ENCODE assay signal across 14 cellular contexts in the genomic region with DNA sequence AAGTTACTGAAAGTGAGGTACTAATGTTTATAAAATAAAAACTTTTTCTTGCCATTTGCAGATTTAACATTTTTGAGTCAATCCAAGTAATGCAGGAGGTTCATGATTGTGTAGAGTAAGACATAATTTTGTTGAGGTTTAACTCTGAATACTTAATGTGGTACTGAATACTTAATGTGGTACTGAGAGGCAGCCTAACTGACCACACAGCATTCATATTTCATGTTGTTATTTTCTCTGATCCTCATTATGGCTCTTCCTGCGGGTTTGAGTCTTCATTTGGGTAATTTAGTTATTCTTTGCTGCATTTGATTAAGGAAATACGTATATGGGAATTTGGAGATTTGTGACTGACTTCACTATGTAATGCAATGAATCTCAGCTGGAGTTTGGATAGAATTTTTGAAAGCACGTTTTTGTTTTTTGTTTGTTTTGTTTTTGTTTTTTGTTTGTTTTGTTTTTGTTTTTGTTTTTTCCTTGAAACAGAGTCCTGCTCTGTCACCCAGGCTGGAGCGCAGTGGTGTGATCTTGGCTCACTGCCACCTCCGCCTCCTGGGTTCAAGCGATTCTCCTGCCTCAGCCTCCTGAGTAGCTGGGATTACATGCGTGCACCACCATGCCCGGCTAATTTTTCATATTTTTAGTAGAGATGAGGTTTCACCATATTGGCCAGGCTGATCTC. TPM values are rescaled to one million over a fixed set of nuclear protein-coding genes. Genes with fewer than 3 reads are reported as not detected.
DNase-seq lines count a peak whose midpoint lies in the region; ATAC-seq, FAIRE-seq and TF ChIP-seq lines count a peak whose summit lies in the region.
"Had no signal": no experiment of that assay in that cellular context is flagged by ENCODE, and none has a peak within 500 bp of the region (broad histone marks: within the 10 kb centered on the region; RNA-seq: fewer than 3 reads in every experiment).

No MANE protein-coding gene starts in this region.

- peaks cover 31% of the 10 kb centered on the region for H3K4me1 Mint-ChIP-seq in T-helper 2 cell treated with Interferon-gamma antibody and Interleukin-4, amounts not matched to agents 5 μg/mL and 100 μg/mL, for 36 hours (ENCODE audit: low read depth)

- no peak for TF ChIP-seq POLR2A in A549 (IDR thresholded peaks at IDR 0.05; ENCODE audit: low read length)
- no peak for TF ChIP-seq POLR2A in spleen (IDR thresholded peaks at IDR 0.05)

- WGBS in A549 (ENCODE audit: missing lambda C conversion rate): 81% methylated on average over 8 of the region's 8 CpGs
- 72 to 82% (median 77%) methylated on average over 8 of the region's 8 CpGs for WGBS in spleen, 5 donors
- WGBS in neuronal stem cell (ENCODE audit: extremely low coverage in 2 of 2, insufficient read length in 2 of 2, insufficient replicate concordance in 1 of 2), 2 donors: 100% methylated on average over 2 of the region's 8 CpGs; no CpG with 5 or more reads in 1 of the 2 donors

- H3K27me3 ChIP-seq in GM06990 (replicated peaks; ENCODE audit: control insufficient read depth, insufficient read depth, low read length) (no peaks in the 10 kb centered on the region), iPS-18a (ENCODE audit: control insufficient read depth, insufficient read depth, low read length) (no peaks in the 10 kb centered on the region), spleen (replicated peaks in 1 of 7) (no peaks in the 10 kb centered on the region), neuronal stem cell (ENCODE audit: control insufficient read depth in 3 of 3, insufficient read depth in 3 of 3, low read depth in 1 of 3, low read length in 3 of 3) (no peaks in the 10 kb centered on the region)
- H3K27me3 ChIP-seq: ovary had no signal

- H3K4me1 ChIP-seq in A549: peaks cover 43% of the 10 kb centered on the region
- H3K4me1 ChIP-seq in iPS-18a (ENCODE audit: control insufficient read depth, low read depth, low read length): peaks cover 7% of the 10 kb centered on the region
- H3K4me1 ChIP-seq in spleen: peaks cover 36 to 82% (median 57%) of the 10 kb centered on the region in 6 donors
- peaks cover 11 to 12% of the 10 kb centered on the region in 2 donors for H3K4me1 ChIP-seq in neuronal stem cell (ENCODE audit: control insufficient read depth in 2 of 2, insufficient read depth in 1 of 2, low read depth in 1 of 2, low read length in 2 of 2)

- H3K9me3 Mint-ChIP-seq in T-helper 2 cell treated with Interferon-gamma antibody and Interleukin-4, amounts not matched to agents 5 μg/mL and 100 μg/mL, for 36 hours: no peaks in the 10 kb centered on the region

- H3K79me1 ChIP-seq in neuronal stem cell (ENCODE audit: low read depth, low read length): peaks cover 3% of the 10 kb centered on the region

- peak overlapping the region; percentile 80 for H3K4me3 Mint-ChIP-seq in T-helper 2 cell treated with Interferon-gamma antibody and Interleukin-4, amounts not matched to agents 5 μg/mL and 100 μg/mL, for 36 hours

- DNase-seq in A549 (ENCODE audit: low read depth in 1 of 2, low spot score in 1 of 2) (no peak), GM06990 (ENCODE audit: extremely low read depth, insufficient read length) (no peak), spleen (no peak), neuronal stem cell (ENCODE audit: low spot score) (no peak), SKM-1 treated with dmso at 0.1 percent for 144 hours (lab: John Stamatoyannopoulos, UW; ENCODE audit: unreplicated experiment) (no peak), midbrain (lab: John Stamatoyannopoulos, UW) (no peak)
- DNase-seq in T-helper 2 cell treated with Interferon-gamma antibody and Interleukin-4, amounts not matched to agents 5 μg/mL and 100 μg/mL, for 36 hours (ENCODE audit: low spot score): no peak
- DNase-seq: central memory CD4-positive, alpha-beta T cell; NCI-H1417 treated with DMSO at 0.1 percent for 48 hours; NCI-H82; ovary; stimulated activated CD4-positive, alpha-beta T cell treated with anti-CD3 and anti-CD28 coated beads, Interleukin-4, amount 100 ng/mL, for 24 hours had no signal

- H3K9ac ChIP-seq in iPS-18a (ENCODE audit: low read length): no peak overlapping the region
- no peak overlapping the region for H3K9ac ChIP-seq in neuronal stem cell (ENCODE audit: low read depth, low read length, poor library complexity)

- H3K36me3 ChIP-seq in GM06990 (ENCODE audit: control insufficient read depth, insufficient read depth, low read length) (peaks cover 12% of the 10 kb centered on the region), iPS-18a (ENCODE audit: control insufficient read depth, low read depth, low read length) (peaks cover 56% of the 10 kb centered on the region), spleen (peaks cover 3 to 70% (median 52%) of the 10 kb centered on the region in 6 donors), neuronal stem cell (replicated peaks in 1 of 2; ENCODE audit: control insufficient read depth in 2 of 2, insufficient read depth in 2 of 2, low read length in 2 of 2) (peaks cover 31 to 75% of the 10 kb centered on the region in 2 donors)
- H3K36me3 ChIP-seq: ovary had no signal

- no peak overlapping the region for H2BK120ac ChIP-seq in neuronal stem cell (ENCODE audit: low read depth, low read length)

- H3K18ac ChIP-seq in neuronal stem cell (ENCODE audit: low read length): no peak overlapping the region

- no peak for TF ChIP-seq CTCF in A549 (IDR thresholded peaks at IDR 0.05)
- TF ChIP-seq CTCF in GM06990 (IDR thresholded peaks at IDR 0.05; ENCODE audit: insufficient read depth, low read length, poor library complexity, severe bottlenecking): no peak
- TF ChIP-seq CTCF in spleen (IDR thresholded peaks at IDR 0.05 in 8 of 11, conservative IDR thresholded peaks at IDR 0.05 in 3 of 11): no peak

- H3K23ac ChIP-seq in neuronal stem cell (ENCODE audit: low read depth, low read length, poor library complexity): no peak overlapping the region

- H2AK5ac ChIP-seq in neuronal stem cell (ENCODE audit: low read depth, low read length): no peak overlapping the region

- ATAC-seq in A549: no peak

- no peaks in the 10 kb centered on the region for H3K27me3 Mint-ChIP-seq in T-helper 2 cell treated with Interferon-gamma antibody and Interleukin-4, amounts not matched to agents 5 μg/mL and 100 μg/mL, for 36 hours (ENCODE audit: low read depth)

- H3K36me3 Mint-ChIP-seq in T-helper 2 cell treated with Interferon-gamma antibody and Interleukin-4, amounts not matched to agents 5 μg/mL and 100 μg/mL, for 36 hours (ENCODE audit: low read depth): peaks cover 72% of the 10 kb centered on the region

- no peak overlapping the region for H3K27ac ChIP-seq in A549
- H3K27ac ChIP-seq in iPS-18a (ENCODE audit: low read length): no peak overlapping the region
- no peak overlapping the region for H3K27ac ChIP-seq in spleen
- H3K27ac ChIP-seq in neuronal stem cell (replicated peaks; ENCODE audit: low read length): no peak overlapping the region
- H3K27ac ChIP-seq: C4-2B, ovary had no signal

- H3K4me3 ChIP-seq in A549 (no peak overlapping the region), GM06990 (replicated peaks; ENCODE audit: low read depth, low read length) (peak overlapping the region; percentile 2; the same call in 1 of the 2 replicates), iPS-18a (ENCODE audit: low read length) (peak overlapping the region; percentile 32), spleen (no peak overlapping the region), neuronal stem cell (ENCODE audit: low read length in 2 of 2) (no peak overlapping the region)
- H3K4me3 ChIP-seq: ovary had no signal

- TF ChIP-seq RAD21 in A549 (conservative IDR thresholded peaks at IDR 0.05 in 1 of 2, IDR thresholded peaks at IDR 0.05 in 1 of 2): no peak

- TF ChIP-seq EP300 in A549 (IDR thresholded peaks at IDR 0.05): no peak

- H2BK12ac ChIP-seq in neuronal stem cell (ENCODE audit: low read length): no peak overlapping the region

- CTCF ChIA-PET in A549 (lab: Yijun Ruan, JAX): interaction anchor here (0.6 to 2.3 kb wide), 5 partner anchors 13 to 157 kb away, joined by 3 to 8 read pairs (median 4); no protein-coding TSS in a partner anchor

- H3K27ac Mint-ChIP-seq in T-helper 2 cell treated with Interferon-gamma antibody and Interleukin-4, amounts not matched to agents 5 μg/mL and 100 μg/mL, for 36 hours: peak overlapping the region; percentile 54

- no peak overlapping the region for H2BK15ac ChIP-seq in neuronal stem cell (ENCODE audit: low read length)

- H3K4me2 ChIP-seq in A549: peak overlapping the region; percentile 98
- no peak overlapping the region for H3K4me2 ChIP-seq in neuronal stem cell (ENCODE audit: insufficient read depth, low read length, poor library complexity, severe bottlenecking)

- H3K9me3 ChIP-seq in A549 (no peaks in the 10 kb centered on the region), iPS-18a (ENCODE audit: control insufficient read depth, low read depth, low read length) (no peaks in the 10 kb centered on the region), spleen (no peaks in the 10 kb centered on the region), neuronal stem cell (replicated peaks in 1 of 2; ENCODE audit: control insufficient read depth in 2 of 2, insufficient read depth in 1 of 2, low read depth in 1 of 2, low read length in 2 of 2) (peaks cover 0 to 2% of the 10 kb centered on the region in 2 donors)
- H3K9me3 ChIP-seq: ovary had no signal

- intact Hi-C loops in spleen (cut with DNase I; ENCODE audit: low total_unique reads): no loop called here

- H4K8ac ChIP-seq in neuronal stem cell (ENCODE audit: low read depth, low read length): no peak overlapping the region

- no peak overlapping the region for H4K91ac ChIP-seq in neuronal stem cell (ENCODE audit: low read depth, low read length, poor library complexity)

- no peak for FAIRE-seq in A549 (lab: Jason Lieb, UNC)

- no peak overlapping the region for H2AFZ ChIP-seq in neuronal stem cell (ENCODE audit: low read length)

- no peak overlapping the region for H3K4ac ChIP-seq in neuronal stem cell (ENCODE audit: low read length)

- no peak overlapping the region for H3K14ac ChIP-seq in neuronal stem cell (ENCODE audit: low read length)

- POLR2A ChIA-PET in A549 (lab: Yijun Ruan, JAX): no interaction called here

- H2BK5ac ChIP-seq in neuronal stem cell (ENCODE audit: low read length): no peak overlapping the region

RNA-seq across cellular contexts. Expression of a gene that starts 3.8 kb away (rescaled TPM):
- polyA plus RNA-seq in A549 (2011; rRNA removed): 155 and 302 TPM in 2 replicates
- polyA plus RNA-seq in A549 (2012; cell fraction: cytosol; rRNA removed): 73.9 and 101 TPM in 2 replicates
- 210 and 337 TPM in 2 replicates for polyA plus RNA-seq in A549 (2012; cell fraction: nucleus; rRNA removed)
- polyA plus RNA-seq in A549 (2017; fragmentation: RNase III; extraction: RNeasy Plus Mini Kit Qiagen cat#74134 plus additional on column Dnase treatment): 111 to 118 TPM (median 115 TPM) in 3 replicates
- 321 and 327 TPM in 2 replicates for polyA minus RNA-seq in A549 (2011; rRNA and poly(A)+ RNA removed)
- total RNA-seq in spleen: 100 to 1,000 TPM in 5 of 7 donors, 10 to 100 TPM in 2; 92.5 to 256 (median 205) TPM
- 10 to 100 TPM; 70.3 to 92.9 (median 82.9) TPM for polyA plus RNA-seq in spleen
- polyA plus RNA-seq in neuronal stem cell (2013, experiment 1 of 2): 133 TPM
- 130 TPM for polyA plus RNA-seq in neuronal stem cell (2013, experiment 2 of 2)

RNA-seq across cellular contexts. Expression of a gene that starts 4.1 kb away (rescaled TPM):
- polyA plus RNA-seq in A549 (2011; rRNA removed) (48.2 and 53.1 TPM in 2 replicates), A549 (2017; fragmentation: RNase III; extraction: RNeasy Plus Mini Kit Qiagen cat#74134 plus additional on column Dnase treatment) (40.9 to 46.5 TPM (median 42.7 TPM) in 3 replicates), spleen (10 to 100 TPM; 45.7 to 54.8 (median 51.6) TPM)
- polyA plus RNA-seq in A549 (2012; cell fraction: cytosol; rRNA removed): 42.1 and 53.3 TPM in 2 replicates
- polyA plus RNA-seq in A549 (2012; cell fraction: nucleus; rRNA removed): 75.5 and 99.7 TPM in 2 replicates
- 53.6 and 67.3 TPM in 2 replicates for polyA minus RNA-seq in A549 (2011; rRNA and poly(A)+ RNA removed)
- 10 to 100 TPM; 40.8 to 85.4 (median 62.7) TPM for total RNA-seq in spleen
- 30.7 TPM for polyA plus RNA-seq in neuronal stem cell (2013, experiment 1 of 2)
- 29.9 TPM for polyA plus RNA-seq in neuronal stem cell (2013, experiment 2 of 2)

Comparison
In these comparisons a context has a peak if more than half of its experiments do, and no peak if none do; other contexts are left out.
1. H3K4me3 ChIP-seq: peak in GM06990 (single experiment) and iPS-18a (single experiment); none in A549 (single experiment), spleen (0 of 8) and neuronal stem cell (0 of 2).